1 cellular context compared by ENCODE assay signal in genomic region chr7:12623885-12624498, GRCh38.
TF ChIP-seq lines count a peak whose summit lies in the region.

No MANE protein-coding gene starts in this region.

TF ChIP-seq in H1, 55 proteins besides CTCF, POLR2A, EP300 and RAD21 (continued from another document):
- TF ChIP-seq USF2 (IDR thresholded peaks at IDR 0.05; ENCODE audit: low read length) (no peak), TCF12 (IDR thresholded peaks at IDR 0.05; ENCODE audit: low read depth, low read length) (no peak)
